In genomic region chr3:129533406-129533805, GRCh38 we compare ENCODE assay signal across 33 cellular contexts. TPM values are rescaled to one million over a fixed set of nuclear protein-coding genes. Genes with fewer than 3 reads are reported as not detected.
"Had no signal": no experiment of that assay in that cellular context is flagged by ENCODE, and none has a peak within 500 bp of the region (broad histone marks: within the 10 kb centered on the region; RNA-seq: fewer than 3 reads in every experiment).

No MANE protein-coding gene starts in this region.

- DNase-seq: hypothalamus; immature natural killer cell; kidney; left colon; lower lobe of right lung; mammary epithelial cell; mesenchymal stem cell; naive B cell; natural killer cell; nephron progenitor cell; posterior cingulate gyrus; retina; sigmoid colon; small intestine; spleen; stimulated activated CD4-positive, alpha-beta T cell treated with anti-CD3 and anti-CD28 coated beads, Interleukin-4, amount 100 ng/mL, for 24 hours; stimulated activated naive CD4-positive, alpha-beta T cell; tibial artery; uterus had no signal

- H3K27ac ChIP-seq: left lung, lower lobe of right lung, neural progenitor cell, pancreas, prostate gland, sigmoid colon, spleen, suprapubic skin, thoracic aorta, tibial artery, uterus had no signal

- H3K9ac ChIP-seq: neural progenitor cell had no signal

- H3K36me3 ChIP-seq: left lung, lower lobe of right lung, neural progenitor cell, pancreas, prostate gland, sigmoid colon, spleen, suprapubic skin, thoracic aorta, tibial artery, uterus had no signal

- FAIRE-seq: islet of Langerhans, kidney, pancreas, small intestine had no signal

- H2AFZ ChIP-seq: neural progenitor cell had no signal

- H3K4me2 ChIP-seq: neural progenitor cell had no signal

- ATAC-seq: left colon; left lung; lower lobe of right lung; natural killer cell; right cardiac atrium; stimulated activated effector memory CD8-positive, alpha-beta T cell treated with anti-CD3 and anti-CD28 coated beads, Interleukin-12 subunit alpha, Interleukin-12 subunit beta, amount 100 ng/mL, for 72 hours had no signal

- H3K9me3 ChIP-seq: left lung, lower lobe of right lung, pancreas, prostate gland, sigmoid colon, spleen, suprapubic skin, thoracic aorta, tibial artery, uterus had no signal

- H3K4me3 ChIP-seq: left lung, lower lobe of right lung, neural progenitor cell, pancreas, prostate gland, sigmoid colon, spleen, suprapubic skin, thoracic aorta, tibial artery, uterus had no signal

- H3K4me1 ChIP-seq: lower lobe of right lung, pancreas, prostate gland, sigmoid colon, uterus had no signal

- H3K27me3 ChIP-seq: left lung, neural progenitor cell, pancreas, sigmoid colon, spleen, suprapubic skin, tibial artery, uterus had no signal

RNA-seq across cellular contexts. Expression of gene RHO, which starts 5.0 kb away (rescaled TPM):
- total RNA-seq: kidney, left colon, left lung, liver, lower lobe of right lung, mammary epithelial cell, natural killer cell, pancreas, right cardiac atrium, sigmoid colon, spleen, subcutaneous adipose tissue, suprapubic skin, thoracic aorta, ureter had no signal
- polyA plus RNA-seq: immature natural killer cell, liver, mammary epithelial cell, right cardiac atrium, sigmoid colon, small intestine, spleen had no signal

RNA-seq across cellular contexts. Expression of gene H1-8, which starts 9.6 kb away (rescaled TPM):
- total RNA-seq: kidney, left colon, left lung, liver, lower lobe of right lung, mammary epithelial cell, mesothelial cell of epicardium, natural killer cell, omental fat pad, pancreas, prostate gland, right cardiac atrium, sigmoid colon, spleen, subcutaneous adipose tissue, suprapubic skin, thoracic aorta, ureter, uterus had no signal
- polyA plus RNA-seq: immature natural killer cell, liver, mammary epithelial cell, pancreas, right cardiac atrium, sigmoid colon, small intestine, spleen had no signal
